In genomic region chr1:53470155-53470554, GRCh38 we compare ENCODE assay signal across 8 cellular contexts. TPM values are rescaled to one million over a fixed set of nuclear protein-coding genes. Genes with fewer than 3 reads are reported as not detected.
DNase-seq lines count a peak whose midpoint lies in the region; ATAC-seq and TF ChIP-seq lines count a peak whose summit lies in the region.

No MANE protein-coding gene starts in this region.

- intact Hi-C loops in left colon (cut with DNase I, micrococcal nuclease) (no loop called here), testis (cut with DNase I; ENCODE audit: low total_unique reads) (no loop called here)

- ATAC-seq in left colon = peak; percentile 91

- H3K27me3 ChIP-seq in testis = no peaks in the 10 kb centered on the region

- TF ChIP-seq CTCF in testis (IDR thresholded peaks at IDR 0.05) = peak; percentile 62 to 79 (median 71)

- TF ChIP-seq POLR2A in testis (IDR thresholded peaks at IDR 0.05) = no peak

- H3K36me3 ChIP-seq in testis (ENCODE audit: low read depth, missing control alignments) = no peaks in the 10 kb centered on the region

- peaks cover 4% of the 10 kb centered on the region for H3K4me1 ChIP-seq in testis

- 7 to 11% methylated on average over 10 to 22 of the region's 28 CpGs for WGBS in testis, 2 donors

- peak overlapping the region in 1 of 2 donors; percentile 41 for H3K4me3 ChIP-seq in testis

- H3K9me3 ChIP-seq in testis = no peaks in the 10 kb centered on the region

- H3K27ac ChIP-seq in testis = no peak overlapping the region

- DNase-seq in HT-29 (ENCODE audit: low spot score) = peak; percentile 49
- DNase-seq in cerebellar cortex (ENCODE audit: low spot score) = peak; percentile 38
- DNase-seq in left colon = peak; percentile 35 to 65
- DNase-seq in testis = peak; percentile 90
- DNase-seq in SKM-1 (lab: John Stamatoyannopoulos, UW; ENCODE audit: unreplicated experiment) = no peak
- DNase-seq in dedifferentiated amniotic fluid mesenchymal stem cell (ENCODE audit: extremely low spot score) = no peak
- DNase-seq in NCI-H1694 (lab: John Stamatoyannopoulos, UW) = no peak
- no peak for DNase-seq in activated T-cell treated with anti-CD3 and anti-CD28 coated beads, Interleukin-2, amount 50 U/mL, for 1 hour

RNA-seq across cellular contexts. Expression of gene DMRTB1, which starts 11.0 kb away (rescaled TPM):
- total RNA-seq in HT-29 (2014; rRNA removed; shearing (Covaris generic)) = not detected in 2 replicates
- total RNA-seq in left colon (not detected), testis (10 to 100 TPM; 44.5 to 51.8 TPM)
- 107 TPM for polyA plus RNA-seq in testis (ENCODE audit: insufficient read depth, low read depth, low replicate concordance)

Comparison
In these comparisons a context has a peak if more than half of its experiments do, and no peak if none do; other contexts are left out.
1. DNase-seq: peak in HT-29 (single experiment), cerebellar cortex (single experiment), left colon (2 of 2) and testis (single experiment); none in SKM-1 (single experiment), dedifferentiated amniotic fluid mesenchymal stem cell (single experiment), NCI-H1694 (single experiment) and activated T-cell treated with anti-CD3 and anti-CD28 coated beads, Interleukin-2, amount 50 U/mL, for 1 hour (single experiment).
2. RNA of gene DMRTB1, which starts 11.0 kb away (total RNA-seq): 44.5 to 51.8 TPM in testis; not detected in HT-29 and not detected in left colon; every median in the first group is over 10 times any median in the second.